In genomic region chr6:84763397-84764331, GRCh38 we compare ENCODE assay signal across 8 cellular contexts. TPM values are rescaled to one million over a fixed set of nuclear protein-coding genes. Genes with fewer than 3 reads are reported as not detected.
DNase-seq lines count a peak whose midpoint lies in the region; ATAC-seq and FAIRE-seq lines count a peak whose summit lies in the region.

No MANE protein-coding gene starts in this region.

- peaks cover 51% of the 10 kb centered on the region for H3K27me3 Mint-ChIP-seq in activated CD4-positive, alpha-beta T cell treated with anti-CD3 and anti-CD28 coated beads for 36 hours
- H3K27me3 Mint-ChIP-seq in activated T-helper 2 cell treated with anti-CD3 and anti-CD28 coated beads, Interferon-gamma antibody, Interleukin-2, Interleukin-4, amounts not matched to agents 10 μg/mL and 5 μg/mL and 100 μg/mL, durations not matched to agents 14 hours and 24 hours and 36 hours (ENCODE audit: low read depth) = peaks cover 71% of the 10 kb centered on the region

- ATAC-seq in activated CD4-positive, alpha-beta T cell treated with anti-CD3 and anti-CD28 coated beads for 36 hours = peak; percentile 16

- peak overlapping the region; percentile 37 for H3K4me3 Mint-ChIP-seq in activated CD4-positive, alpha-beta T cell treated with anti-CD3 and anti-CD28 coated beads for 36 hours
- H3K4me3 Mint-ChIP-seq in activated T-helper 2 cell treated with anti-CD3 and anti-CD28 coated beads, Interferon-gamma antibody, Interleukin-2, Interleukin-4, amounts not matched to agents 10 μg/mL and 5 μg/mL and 100 μg/mL, durations not matched to agents 14 hours and 24 hours and 36 hours (ENCODE audit: low read depth) = peak overlapping the region; percentile 46

- intact Hi-C loops in activated CD4-positive, alpha-beta T cell treated with anti-CD3 and anti-CD28 coated beads for 36 hours (cut with DNase I, micrococcal nuclease) = loop anchor here in 1 of 2 experiments (1.0 to 10.0 kb wide), 2 partner anchors 10 to 1059 kb away; partner anchors contain the start of gene SNAP91
- intact Hi-C loops in activated T-helper 2 cell treated with anti-CD3 and anti-CD28 coated beads, Interferon-gamma antibody, Interleukin-2, Interleukin-4, amounts not matched to agents 10 μg/mL and 5 μg/mL and 100 μg/mL, durations not matched to agents 14 hours and 24 hours and 36 hours (cut with micrococcal nuclease) = loop anchor here (1.0 kb wide), 1 partner anchor 11 kb away; no protein-coding TSS in a partner anchor

- H3K4me3 ChIP-seq in iPS DF 6.9 (ENCODE audit: low read length) = peak overlapping the region; percentile 51; the same call in 1 of the 2 replicates
- H3K4me3 ChIP-seq in skin epidermis = peak overlapping the region; percentile 32 to 47 (median 40)

- POLR2A ChIA-PET in activated CD4-positive, alpha-beta T cell treated with anti-CD3 and anti-CD28 coated beads for 36 hours (lab: Charles Lee) = no interaction called here

- no peaks in the 10 kb centered on the region for H3K36me3 Mint-ChIP-seq in activated CD4-positive, alpha-beta T cell treated with anti-CD3 and anti-CD28 coated beads for 36 hours (ENCODE audit: low read depth)
- peaks cover 6% of the 10 kb centered on the region for H3K36me3 Mint-ChIP-seq in activated T-helper 2 cell treated with anti-CD3 and anti-CD28 coated beads, Interferon-gamma antibody, Interleukin-2, Interleukin-4, amounts not matched to agents 10 μg/mL and 5 μg/mL and 100 μg/mL, durations not matched to agents 14 hours and 24 hours and 36 hours (ENCODE audit: low read depth)

- H3K4me1 ChIP-seq in iPS DF 6.9 (ENCODE audit: control insufficient read depth, insufficient read depth, low read length) = peaks cover 6% of the 10 kb centered on the region; the same call in 1 of the 2 replicates

- no peak overlapping the region for H3K27ac ChIP-seq in iPS DF 6.9 (ENCODE audit: low read length)
- H3K27ac ChIP-seq in skin epidermis = peak overlapping the region in 20 of 21 experiments; percentile 60 to 89 (median 81)

- peak; percentile 22 for DNase-seq in activated CD4-positive, alpha-beta T cell treated with anti-CD3 and anti-CD28 coated beads for 36 hours
- DNase-seq in activated CD4-positive, alpha-beta T cell treated with anti-CD3 and anti-CD28 coated beads, Interleukin-2, amount 50 U/mL, for 1 hour = no peak
- DNase-seq in activated T-helper 2 cell treated with anti-CD3 and anti-CD28 coated beads, Interferon-gamma antibody, Interleukin-2, Interleukin-4, amounts not matched to agents 10 μg/mL and 5 μg/mL and 100 μg/mL, durations not matched to agents 14 hours and 24 hours and 36 hours (ENCODE audit: low spot score) = no peak
- DNase-seq in iPS DF 6.9 (ENCODE audit: low read depth, low spot score) (no peak), GM19239 (ENCODE audit: insufficient read length, low spot score) (no peak), DMS153 treated with DMSO at 0.1 percent for 48 hours (lab: John Stamatoyannopoulos, UW; ENCODE audit: unreplicated experiment) (no peak), UCSD-AML1 (lab: John Stamatoyannopoulos, UW; ENCODE audit: unreplicated experiment) (no peak)

- FAIRE-seq in GM19239 (lab: Jason Lieb, UNC) = no peak

- H3K4me1 Mint-ChIP-seq in activated CD4-positive, alpha-beta T cell treated with anti-CD3 and anti-CD28 coated beads for 36 hours = peaks cover 9% of the 10 kb centered on the region
- H3K4me1 Mint-ChIP-seq in activated T-helper 2 cell treated with anti-CD3 and anti-CD28 coated beads, Interferon-gamma antibody, Interleukin-2, Interleukin-4, amounts not matched to agents 10 μg/mL and 5 μg/mL and 100 μg/mL, durations not matched to agents 14 hours and 24 hours and 36 hours (ENCODE audit: low read depth) = peaks cover 5% of the 10 kb centered on the region

- H3K36me3 ChIP-seq in iPS DF 6.9 (ENCODE audit: control insufficient read depth, insufficient read depth, low read length) = no peaks in the 10 kb centered on the region

- no peak overlapping the region for H3K27ac Mint-ChIP-seq in activated CD4-positive, alpha-beta T cell treated with anti-CD3 and anti-CD28 coated beads for 36 hours
- peak overlapping the region; percentile 12 for H3K27ac Mint-ChIP-seq in activated T-helper 2 cell treated with anti-CD3 and anti-CD28 coated beads, Interferon-gamma antibody, Interleukin-2, Interleukin-4, amounts not matched to agents 10 μg/mL and 5 μg/mL and 100 μg/mL, durations not matched to agents 14 hours and 24 hours and 36 hours

- WGBS in iPS DF 6.9 (ENCODE audit: insufficient coverage, insufficient read length) = no CpG with 5 or more reads among the region's 97 CpGs

- no peaks in the 10 kb centered on the region for H3K9me3 ChIP-seq in iPS DF 6.9 (ENCODE audit: control insufficient read depth, insufficient read depth, low read length)

- peaks cover 2% of the 10 kb centered on the region for H3K9me3 Mint-ChIP-seq in activated CD4-positive, alpha-beta T cell treated with anti-CD3 and anti-CD28 coated beads for 36 hours (ENCODE audit: low read depth)
- peaks cover 11% of the 10 kb centered on the region for H3K9me3 Mint-ChIP-seq in activated T-helper 2 cell treated with anti-CD3 and anti-CD28 coated beads, Interferon-gamma antibody, Interleukin-2, Interleukin-4, amounts not matched to agents 10 μg/mL and 5 μg/mL and 100 μg/mL, durations not matched to agents 14 hours and 24 hours and 36 hours

- CTCF ChIA-PET in activated CD4-positive, alpha-beta T cell treated with anti-CD3 and anti-CD28 coated beads for 36 hours (lab: Charles Lee) = interaction anchor here (1.3 kb wide), 1 partner anchor 9 kb away, joined by 4 read pairs; no protein-coding TSS in a partner anchor

- H3K27me3 ChIP-seq in iPS DF 6.9 (ENCODE audit: control insufficient read depth, insufficient read depth, low read length) = peaks cover 57% of the 10 kb centered on the region

RNA-seq across cellular contexts. Expression of gene TBX18, which starts 0.7 kb away (rescaled TPM):
- not detected for total RNA-seq in activated CD4-positive, alpha-beta T cell treated with anti-CD3 and anti-CD28 coated beads for 36 hours
- total RNA-seq in activated T-helper 2 cell treated with anti-CD3 and anti-CD28 coated beads, Interferon-gamma antibody, Interleukin-2, Interleukin-4, amounts not matched to agents 10 μg/mL and 5 μg/mL and 100 μg/mL, durations not matched to agents 14 hours and 24 hours and 36 hours = not detected in 2 replicates
